In genomic region chr16:81008151-81008789, GRCh38 we compare ENCODE assay signal across 8 cellular contexts. TPM values are rescaled to one million over a fixed set of nuclear protein-coding genes. Genes with fewer than 3 reads are reported as not detected.
DNase-seq lines count a peak whose midpoint lies in the region; ATAC-seq, FAIRE-seq and TF ChIP-seq lines count a peak whose summit lies in the region.

No MANE protein-coding gene starts in this region.

- H3K4me3 Mint-ChIP-seq in CD4-positive, CD25-positive, alpha-beta regulatory T cell, result peak overlapping the region; percentile 95 to 99 (median 97)

- peaks cover 14 to 43% (median 18%) of the 10 kb centered on the region in 4 donors for H3K4me1 Mint-ChIP-seq in CD4-positive, CD25-positive, alpha-beta regulatory T cell

- peak overlapping the region; percentile 95 for H3K4me2 ChIP-seq in OCI-LY7 (ENCODE audit: low read length)
- H3K4me2 ChIP-seq in endothelial cell of umbilical vein (ENCODE audit: insufficient read depth, low read length), result peak overlapping the region; percentile 66
- peak overlapping the region; percentile 94 for H3K4me2 ChIP-seq in osteoblast (ENCODE audit: insufficient read depth, low read length)

- POLR2A ChIA-PET in OCI-LY7 (lab: Charles Lee), result no interaction called here
- POLR2A ChIA-PET in endothelial cell of umbilical vein (lab: Charles Lee), result no interaction called here

- peak overlapping the region; percentile 91 for H3K4me3 ChIP-seq in CD4-positive, CD25-positive, alpha-beta regulatory T cell (ENCODE audit: low read depth, low read length)
- peak overlapping the region; percentile 75 for H3K4me3 ChIP-seq in OCI-LY7 (ENCODE audit: low read depth, low read length, poor library complexity, severe bottlenecking)
- peak overlapping the region; percentile 72 to 87 (median 83) for H3K4me3 ChIP-seq in endothelial cell of umbilical vein (replicated peaks in 1 of 3; ENCODE audit: insufficient read depth in 1 of 3, low read depth in 1 of 3, low read length in 3 of 3)
- peak overlapping the region; percentile 96 for H3K4me3 ChIP-seq in osteoblast (ENCODE audit: insufficient read depth, low read length)

- peaks cover 7% of the 10 kb centered on the region for H3K27me3 Mint-ChIP-seq in CD4-positive, CD25-positive, alpha-beta regulatory T cell

- intact Hi-C loops in OCI-LY7 (cut with micrococcal nuclease; ENCODE audit: unreplicated experiment) (loop anchor here (10.0 kb wide), 1 partner anchor 727 kb away; no protein-coding TSS in a partner anchor), endothelial cell of umbilical vein (cut with micrococcal nuclease) (no loop called here)

- DNase-seq in CD4-positive, CD25-positive, alpha-beta regulatory T cell, result no peak
- DNase-seq in OCI-LY7 (ENCODE audit: low spot score) (no peak), endothelial cell of umbilical vein (ENCODE audit: low read depth, low spot score) (peak; percentile 9), osteoblast (ENCODE audit: insufficient read length, low spot score, missing footprints) (peak; percentile 66), HuH-7 (ENCODE audit: low spot score) (no peak), NK-92 (lab: John Stamatoyannopoulos, UW; ENCODE audit: unreplicated experiment) (no peak), OCI-M2 (lab: John Stamatoyannopoulos, UW; ENCODE audit: unreplicated experiment) (no peak)

- no peaks in the 10 kb centered on the region for H3K27me3 ChIP-seq in CD4-positive, CD25-positive, alpha-beta regulatory T cell (ENCODE audit: control insufficient read depth, insufficient read depth, low read length)
- H3K27me3 ChIP-seq in endothelial cell of umbilical vein (ENCODE audit: control insufficient read depth in 2 of 2, insufficient read depth in 2 of 2, low read length in 2 of 2), result no peaks in the 10 kb centered on the region
- no peaks in the 10 kb centered on the region for H3K27me3 ChIP-seq in osteoblast (ENCODE audit: insufficient read depth, low read length)

- H2AFZ ChIP-seq in OCI-LY7 (ENCODE audit: low read length) (no peak overlapping the region), endothelial cell of umbilical vein (ENCODE audit: low read depth, low read length) (no peak overlapping the region), osteoblast (ENCODE audit: low read length) (peak overlapping the region; percentile 99)

- H3K9ac ChIP-seq in endothelial cell of umbilical vein (replicated peaks; ENCODE audit: extremely low read depth, insufficient read depth, low read length), result peak overlapping the region; percentile 81

- no peak; the same call in 1 of the 2 replicates for TF ChIP-seq CTCF in OCI-LY7 (conservative IDR thresholded peaks at IDR 0.05; ENCODE audit: low read length)
- TF ChIP-seq CTCF in endothelial cell of umbilical vein (IDR thresholded peaks at IDR 0.05; ENCODE audit: extremely low read depth in 1 of 2, insufficient read depth in 1 of 2, low read depth in 1 of 2, low read length in 2 of 2), result no peak
- no peak for TF ChIP-seq CTCF in osteoblast (IDR thresholded peaks at IDR 0.05; ENCODE audit: extremely low read depth, low read depth, low read length)

- no peak for ATAC-seq in CD4-positive, CD25-positive, alpha-beta regulatory T cell (ENCODE audit: low read depth in 2 of 2)
- no peak for ATAC-seq in GM18868 (IDR thresholded peaks at IDR 0.05; ENCODE audit: unreplicated experiment)

- FAIRE-seq in endothelial cell of umbilical vein (lab: Jason Lieb, UNC), result peak; percentile 24

- H3K4me1 ChIP-seq in CD4-positive, CD25-positive, alpha-beta regulatory T cell (ENCODE audit: control insufficient read depth, insufficient read depth, low read length, poor library complexity, severe bottlenecking), result peaks cover 29% of the 10 kb centered on the region
- H3K4me1 ChIP-seq in OCI-LY7 (ENCODE audit: insufficient read depth, low read length, poor library complexity, severe bottlenecking) (peaks cover 26% of the 10 kb centered on the region), endothelial cell of umbilical vein (ENCODE audit: control insufficient read depth, extremely low read depth, insufficient read depth, low read length) (peaks cover 19% of the 10 kb centered on the region), osteoblast (ENCODE audit: insufficient read depth, low read length) (peaks cover 24% of the 10 kb centered on the region)

- no peak for TF ChIP-seq POLR2A in endothelial cell of umbilical vein (IDR thresholded peaks at IDR 0.05; ENCODE audit: low read depth, low read length)

- H4K20me1 ChIP-seq in OCI-LY7 (ENCODE audit: insufficient read depth, low read length) (peaks cover 37% of the 10 kb centered on the region), endothelial cell of umbilical vein (replicated peaks; ENCODE audit: control insufficient read depth, extremely low read depth, insufficient read depth, low read length) (no peaks in the 10 kb centered on the region), osteoblast (ENCODE audit: insufficient read depth, low read length) (peaks cover 3% of the 10 kb centered on the region)

- dilution Hi-C loops in endothelial cell of umbilical vein (cut with MboI; ENCODE audit: extremely low pct_ligation_motif_present, low sequenced_read_pairs), result no loop called here

- H3K27ac ChIP-seq in CD4-positive, CD25-positive, alpha-beta regulatory T cell (ENCODE audit: insufficient read depth, low read length, poor library complexity, severe bottlenecking), result peak overlapping the region; percentile 98
- H3K27ac ChIP-seq in OCI-LY7 (ENCODE audit: low read depth, low read length, poor library complexity, severe bottlenecking), result peak overlapping the region; percentile 86
- H3K27ac ChIP-seq in endothelial cell of umbilical vein (ENCODE audit: insufficient read depth, low read depth, low read length), result peak overlapping the region; percentile 80
- H3K27ac ChIP-seq in osteoblast (ENCODE audit: low read depth, low read length), result peak overlapping the region; percentile 100

- no TSS peak for BruUV-seq in OCI-LY7 (replicated peaks; lab: Mats Ljungman, UMichigan)
- no TSS peak for BruUV-seq in endothelial cell of umbilical vein (replicated peaks; lab: Mats Ljungman, UMichigan)

- no peaks in the 10 kb centered on the region for H3K36me3 ChIP-seq in CD4-positive, CD25-positive, alpha-beta regulatory T cell (ENCODE audit: control insufficient read depth, insufficient read depth, low read length)
- H3K36me3 ChIP-seq in OCI-LY7 (ENCODE audit: insufficient read depth, low read length), result peaks cover 41% of the 10 kb centered on the region
- H3K36me3 ChIP-seq in endothelial cell of umbilical vein (ENCODE audit: control insufficient read depth in 2 of 2, extremely low read depth in 1 of 2, insufficient read depth in 2 of 2, low read length in 2 of 2), result peaks cover 0 to 3% of the 10 kb centered on the region in 2 experiments
- peaks cover 7% of the 10 kb centered on the region for H3K36me3 ChIP-seq in osteoblast (ENCODE audit: insufficient read depth, low read length)

- H3K9me1 ChIP-seq in endothelial cell of umbilical vein (replicated peaks; ENCODE audit: control insufficient read depth, extremely low read depth, insufficient read depth, low read length), result no peaks in the 10 kb centered on the region

- H3K79me2 ChIP-seq in OCI-LY7 (ENCODE audit: insufficient read depth, low read depth, low read length) (peaks cover 83% of the 10 kb centered on the region), endothelial cell of umbilical vein (ENCODE audit: control insufficient read depth, insufficient read depth, low read length) (peaks cover 76% of the 10 kb centered on the region), osteoblast (ENCODE audit: insufficient read depth, low read length) (peaks cover 74% of the 10 kb centered on the region)

- no peaks in the 10 kb centered on the region for H3K9me3 Mint-ChIP-seq in CD4-positive, CD25-positive, alpha-beta regulatory T cell

- H3K36me3 Mint-ChIP-seq in CD4-positive, CD25-positive, alpha-beta regulatory T cell, result peaks cover 6% of the 10 kb centered on the region

- no peaks in the 10 kb centered on the region for H3K9me3 ChIP-seq in CD4-positive, CD25-positive, alpha-beta regulatory T cell (ENCODE audit: control insufficient read depth in 2 of 2, low read length in 2 of 2)
- no peaks in the 10 kb centered on the region for H3K9me3 ChIP-seq in OCI-LY7 (ENCODE audit: low read length)
- no peaks in the 10 kb centered on the region for H3K9me3 ChIP-seq in endothelial cell of umbilical vein (replicated peaks; ENCODE audit: control insufficient read depth, insufficient read depth, low read length)
- no peaks in the 10 kb centered on the region for H3K9me3 ChIP-seq in osteoblast (ENCODE audit: low read depth, low read length)

- peak overlapping the region; percentile 97 to 100 (median 99) for H3K27ac Mint-ChIP-seq in CD4-positive, CD25-positive, alpha-beta regulatory T cell

- CTCF ChIA-PET in OCI-LY7 (lab: Charles Lee; ENCODE audit: unreplicated experiment), result no interaction called here
- CTCF ChIA-PET in endothelial cell of umbilical vein (lab: Charles Lee), result interaction anchor here (1.1 to 2.4 kb wide), 4 partner anchors 10 to 84 kb away, joined by 3 to 7 read pairs (median 6); partner anchors contain the start of gene ATMIN

- H3K9me2 ChIP-seq in OCI-LY7 (ENCODE audit: insufficient read depth, low read length), result no peaks in the 10 kb centered on the region

RNA-seq across cellular contexts. Expression of gene CENPN, which starts 1.3 kb away (rescaled TPM):
- total RNA-seq in CD4-positive, CD25-positive, alpha-beta regulatory T cell, result 13.5 TPM
- 10 to 100 TPM in 1 of 4 donors, 1 to 10 TPM in 3; 3.4 to 11.6 (median 6.8) TPM for polyA plus RNA-seq in CD4-positive, CD25-positive, alpha-beta regulatory T cell
- 52.4 and 97.3 TPM in 2 replicates for total RNA-seq in OCI-LY7 (2014; rRNA removed; shearing (Covaris generic))
- 51.8 and 58.8 TPM in 2 replicates for total RNA-seq in OCI-LY7 (2022)
- 52.4 and 53.4 TPM in 2 replicates for total RNA-seq in endothelial cell of umbilical vein
- polyA plus RNA-seq in endothelial cell of umbilical vein, result 15.3 and 17.6 TPM in 2 replicates
- polyA plus RNA-seq in endothelial cell of umbilical vein (2011; cell fraction: cytosol; rRNA removed), result 60.9 and 63.6 TPM in 2 replicates
- 43.5 and 45.6 TPM in 2 replicates for polyA plus RNA-seq in endothelial cell of umbilical vein (2011; cell fraction: nucleus; rRNA removed)
- polyA plus RNA-seq in endothelial cell of umbilical vein (2012), result 48.3 and 126 TPM in 2 replicates
- polyA minus RNA-seq in endothelial cell of umbilical vein, result 24.4 and 35.3 TPM in 2 replicates
- polyA minus RNA-seq in endothelial cell of umbilical vein (2011; cell fraction: cytosol; rRNA and poly(A)+ RNA removed), result 113 TPM
- 21.2 and 22.7 TPM in 2 replicates for polyA minus RNA-seq in endothelial cell of umbilical vein (2011; cell fraction: nucleus; rRNA and poly(A)+ RNA removed)
- total RNA-seq in osteoblast, result 19.9 and 20.6 TPM in 2 replicates

RNA-seq across cellular contexts. Expression of gene CMC2, which starts 1.6 kb away (rescaled TPM):
- 78.1 TPM for total RNA-seq in CD4-positive, CD25-positive, alpha-beta regulatory T cell
- 100 to 1,000 TPM; 158 to 210 (median 173) TPM for polyA plus RNA-seq in CD4-positive, CD25-positive, alpha-beta regulatory T cell
- 61.3 and 99.8 TPM in 2 replicates for total RNA-seq in OCI-LY7 (2014; rRNA removed; shearing (Covaris generic))
- total RNA-seq in OCI-LY7 (2022) (89.1 and 94.5 TPM in 2 replicates), endothelial cell of umbilical vein (96.6 and 97.8 TPM in 2 replicates), osteoblast (13.6 and 18.5 TPM in 2 replicates)
- polyA plus RNA-seq in endothelial cell of umbilical vein, result 121 and 216 TPM in 2 replicates
- 137 and 142 TPM in 2 replicates for polyA plus RNA-seq in endothelial cell of umbilical vein (2011; cell fraction: cytosol; rRNA removed)
- 56.7 and 68.7 TPM in 2 replicates for polyA plus RNA-seq in endothelial cell of umbilical vein (2011; cell fraction: nucleus; rRNA removed)
- polyA plus RNA-seq in endothelial cell of umbilical vein (2012), result 131 and 158 TPM in 2 replicates
- 55.9 and 57.2 TPM in 2 replicates for polyA minus RNA-seq in endothelial cell of umbilical vein
- polyA minus RNA-seq in endothelial cell of umbilical vein (2011; cell fraction: cytosol; rRNA and poly(A)+ RNA removed), result 63.2 TPM
- polyA minus RNA-seq in endothelial cell of umbilical vein (2011; cell fraction: nucleus; rRNA and poly(A)+ RNA removed), result 42.8 and 56.9 TPM in 2 replicates

RNA-seq across cellular contexts. Expression of gene ATMIN, which starts 27.4 kb away (rescaled TPM):
- total RNA-seq in CD4-positive, CD25-positive, alpha-beta regulatory T cell, result 32.7 TPM
- 10 to 100 TPM; 25.9 to 42.9 (median 32.0) TPM for polyA plus RNA-seq in CD4-positive, CD25-positive, alpha-beta regulatory T cell
- 13.6 and 15.0 TPM in 2 replicates for total RNA-seq in OCI-LY7 (2014; rRNA removed; shearing (Covaris generic))
- total RNA-seq in OCI-LY7 (2022), result 23.7 and 26.1 TPM in 2 replicates
- 22.4 and 25.3 TPM in 2 replicates for total RNA-seq in endothelial cell of umbilical vein
- polyA plus RNA-seq in endothelial cell of umbilical vein, result 15.0 and 15.8 TPM in 2 replicates
- 14.2 and 15.8 TPM in 2 replicates for polyA plus RNA-seq in endothelial cell of umbilical vein (2011; cell fraction: cytosol; rRNA removed)
- polyA plus RNA-seq in endothelial cell of umbilical vein (2011; cell fraction: nucleus; rRNA removed), result 14.1 and 17.2 TPM in 2 replicates
- 16.6 and 22.5 TPM in 2 replicates for polyA plus RNA-seq in endothelial cell of umbilical vein (2012)
- polyA minus RNA-seq in endothelial cell of umbilical vein, result 27.0 and 30.2 TPM in 2 replicates
- polyA minus RNA-seq in endothelial cell of umbilical vein (2011; cell fraction: cytosol; rRNA and poly(A)+ RNA removed), result 32.6 TPM
- polyA minus RNA-seq in endothelial cell of umbilical vein (2011; cell fraction: nucleus; rRNA and poly(A)+ RNA removed), result 15.1 and 21.4 TPM in 2 replicates
- total RNA-seq in osteoblast, result 61.2 and 64.5 TPM in 2 replicates

Comparison
In these comparisons a context has a peak if more than half of its experiments do, and no peak if none do; other contexts are left out.
1. DNase-seq: peak in endothelial cell of umbilical vein (single experiment) and osteoblast (single experiment); none in CD4-positive, CD25-positive, alpha-beta regulatory T cell (0 of 3), OCI-LY7 (single experiment), HuH-7 (single experiment), NK-92 (single experiment) and OCI-M2 (single experiment).
2. Peak in every context shown above with its lines, with median percentiles within 50 percentile points of each other: H3K27ac ChIP-seq, H3K4me3 ChIP-seq and H3K4me2 ChIP-seq.